In the genomic region with DNA sequence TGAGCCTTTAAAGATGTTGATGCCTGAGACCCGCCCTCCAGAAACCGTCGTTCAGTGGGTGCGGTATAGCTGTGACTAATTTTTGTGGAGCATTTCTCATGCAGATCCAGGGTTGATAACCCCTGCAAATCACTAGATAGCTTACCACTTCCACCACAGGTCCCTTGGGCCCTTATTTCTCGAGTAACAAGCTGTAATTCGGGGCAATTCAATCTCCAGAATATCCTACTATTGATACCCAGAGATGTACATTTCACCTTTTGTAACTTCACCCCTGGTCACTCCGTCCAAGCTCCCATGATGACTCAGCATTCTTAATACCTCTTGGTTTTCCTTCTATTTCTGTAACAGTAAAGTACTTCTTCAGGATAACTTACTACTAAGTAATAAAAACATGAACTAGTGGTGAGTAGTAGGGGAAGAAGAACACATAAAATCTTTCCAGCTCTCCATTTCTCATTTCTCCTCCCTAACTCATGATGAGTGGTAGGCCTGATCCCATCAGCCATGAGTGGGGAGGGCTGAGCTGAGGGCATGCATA, we compare ENCODE assay signal across 1 cellular context.
TF ChIP-seq lines count a peak whose summit lies in the region.

No MANE protein-coding gene starts in this region.

TF ChIP-seq in H1, 55 proteins besides CTCF, POLR2A, EP300 and RAD21:
- TF ChIP-seq ZNF274 (IDR thresholded peaks at IDR 0.05; ENCODE audit: borderline replicate concordance, extremely low read depth, low read length) (no peak), MAFK (IDR thresholded peaks at IDR 0.05; ENCODE audit: low read depth, low read length) (peak; percentile 79), TEAD4 (IDR thresholded peaks at IDR 0.05; ENCODE audit: low read depth, low read length) (no peak), FOSL1 (IDR thresholded peaks at IDR 0.05; ENCODE audit: insufficient read depth, low read depth, low read length) (no peak), SAP30 (IDR thresholded peaks at IDR 0.05; ENCODE audit: insufficient read depth, insufficient replicate concordance, low read length) (no peak), POLR2AphosphoS5 (IDR thresholded peaks at IDR 0.05; ENCODE audit: low read depth, low read length) (no peak), YY1 (IDR thresholded peaks at IDR 0.05; ENCODE audit: low read depth, low read length) (no peak), BACH1 (IDR thresholded peaks at IDR 0.05; ENCODE audit: low read length) (peak; percentile 34; the same call in 1 of the 2 replicates)
